Comparison of ENCODE assay signal across 8 cellular contexts in genomic region chr6:73653571-73654424, GRCh38. TPM values are rescaled to one million over a fixed set of nuclear protein-coding genes. Genes with fewer than 3 reads are reported as not detected.
DNase-seq lines count a peak whose midpoint lies in the region; ATAC-seq and TF ChIP-seq lines count a peak whose summit lies in the region.

Gene SLC17A5 (minus strand): TSS chr6:73653992. CDS start chr6:73653886, 106 bp downstream.

- H3K36me3 ChIP-seq in BJ (ENCODE audit: control insufficient read depth, insufficient read depth, low read length), result no peaks in the 10 kb centered on the region
- H3K36me3 ChIP-seq in colonic mucosa, result no peaks in the 10 kb centered on the region

- DNase-seq in BJ (ENCODE audit: low read depth) (peak; percentile 61), GM19240 (ENCODE audit: insufficient read length, low spot score) (peak; percentile 88), NCI-H524 (lab: John Stamatoyannopoulos, UW) (peak; percentile 81 to 91), colonic mucosa (peak; percentile 97)
- DNase-seq in activated CD4-positive, alpha-beta T cell treated with anti-CD3 and anti-CD28 coated beads for 48 hours, result peak; percentile 93
- peak; percentile 72 to 90 (median 80) for DNase-seq in stimulated activated CD4-positive, alpha-beta T cell treated with anti-CD3 and anti-CD28 coated beads, Interleukin-1b, Interleukin-23, amount 100 ng/mL, for 24 hours (ENCODE audit: low read depth in 4 of 4, low spot score in 1 of 4)

- H3K27me3 ChIP-seq in BJ (ENCODE audit: control insufficient read depth, insufficient read depth, low read length), result no peaks in the 10 kb centered on the region
- no peaks in the 10 kb centered on the region for H3K27me3 ChIP-seq in colonic mucosa
- H3K27me3 ChIP-seq in layer of hippocampus (ENCODE audit: control insufficient read depth, insufficient read depth, low read length), result no peaks in the 10 kb centered on the region

- peak within 1 kb of the TSS; percentile 100 for H3K4me3 ChIP-seq in BJ (ENCODE audit: low read depth, low read length)
- H3K4me3 ChIP-seq in colonic mucosa, result peak within 1 kb of the TSS; percentile 98

- H3K27ac ChIP-seq in colonic mucosa (peak within 1 kb of the TSS; percentile 98), layer of hippocampus (ENCODE audit: low read depth, low read length) (peak within 1 kb of the TSS; percentile 95)

- H3K4me1 ChIP-seq in colonic mucosa, result no peaks in the 10 kb centered on the region

- intact Hi-C loops in colonic mucosa (cut with DNase I), result no loop called here

- CTCF ChIA-PET in BJ (lab: Yijun Ruan, JAX), result interaction anchor here (0.6 to 2.9 kb wide), 11 partner anchors 11 to 401 kb away, joined by 3 to 11 read pairs (median 4); no protein-coding TSS in a partner anchor

- no peak for TF ChIP-seq CTCF in BJ (IDR thresholded peaks at IDR 0.05; ENCODE audit: insufficient read depth, low read depth, low read length)
- TF ChIP-seq CTCF in colonic mucosa (IDR thresholded peaks at IDR 0.05), result no peak

- POLR2A ChIA-PET in BJ (lab: Charles Lee), result interaction anchor here (0.5 to 1.0 kb wide), 5 partner anchors 17 to 1521 kb away, joined by 3 to 11 read pairs (median 4); no protein-coding TSS in a partner anchor

- H3K9me3 ChIP-seq in colonic mucosa, result no peaks in the 10 kb centered on the region

- H3K9ac ChIP-seq in colonic mucosa (ENCODE audit: low read depth in 2 of 2, low read length in 2 of 2), result peak within 1 kb of the TSS; percentile 91 to 99

- peak; percentile 80 for ATAC-seq in HG03457 (IDR thresholded peaks at IDR 0.05; ENCODE audit: unreplicated experiment)

RNA-seq across cellular contexts. Expression of gene SLC17A5, which starts in this region (rescaled TPM):
- 13.2 and 21.2 TPM in 2 replicates for polyA plus RNA-seq in BJ (2011; rRNA removed)
- 11.0 and 12.8 TPM in 2 replicates for polyA minus RNA-seq in BJ (2011; rRNA and poly(A)+ RNA removed)
- total RNA-seq in colonic mucosa, result 10 to 100 TPM; 24.4 to 41.5 TPM

Comparison
In these comparisons a context has a peak if more than half of its experiments do, and no peak if none do; other contexts are left out.
1. Peak in every context shown above with its lines: DNase-seq, ATAC-seq, H3K4me3 ChIP-seq and H3K27ac ChIP-seq.